Comparison of ENCODE assay signal across 10 cellular contexts in the genomic region with DNA sequence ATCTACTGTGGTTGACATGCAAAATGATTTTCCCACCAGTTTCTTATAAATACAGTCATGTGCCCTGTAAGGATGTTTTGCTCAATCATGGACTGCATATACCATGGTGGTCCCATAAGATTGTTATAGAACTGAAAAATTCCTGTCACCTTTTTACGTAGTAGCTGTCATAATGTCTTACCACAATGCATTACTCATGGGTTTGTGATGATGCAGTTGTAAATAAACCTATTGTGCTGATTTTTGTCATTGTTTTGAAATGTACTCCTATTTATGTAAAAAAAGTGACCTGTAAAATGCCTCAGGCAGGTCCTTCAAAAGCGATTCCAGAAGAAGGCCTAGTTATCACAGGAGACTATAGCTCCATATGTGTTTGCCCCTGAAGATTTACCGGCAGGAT.
"Had no signal": no experiment of that assay in that cellular context is flagged by ENCODE, and none has a peak within 500 bp of the region (broad histone marks: within the 10 kb centered on the region; RNA-seq: fewer than 3 reads in every experiment).

No MANE protein-coding gene starts in this region.

- DNase-seq: H7, HFFc6, IMR-90, KG1 had no signal

- H3K9me3 ChIP-seq: HAP-1 had no signal

- FAIRE-seq: H1, K562 had no signal

- ATAC-seq: GM23338, HCT116, K562 had no signal

- H3K4me1 ChIP-seq: HAP-1 had no signal

- H2AFZ ChIP-seq: GM23338 had no signal

- H3K4me2 ChIP-seq: GM23338 had no signal

- H3K27ac ChIP-seq: HL-60 had no signal

- H3K36me3 ChIP-seq: HAP-1 had no signal

- H3K4me3 ChIP-seq: GM23338, HAP-1, K562 had no signal
